15 cellular contexts compared by ENCODE assay signal in genomic region chr3:104519068-104519467, GRCh38.
A peak's percentile ranks its signal among the peaks of the same experiment; 100 is the strongest.
DNase-seq lines count a peak whose midpoint lies in the region; ATAC-seq and TF ChIP-seq lines count a peak whose summit lies in the region.
"Had no signal": no experiment of that assay in that cellular context is flagged by ENCODE, and none has a peak within 500 bp of the region (broad histone marks: within the 10 kb centered on the region; RNA-seq: fewer than 3 reads in every experiment).

No MANE protein-coding gene starts in this region.

- peak overlapping the region; percentile 100 for H2BK20ac ChIP-seq in H9 (ENCODE audit: low read depth, low read length, poor library complexity, severe bottlenecking)

- H3K9me3 Mint-ChIP-seq in H9: peaks cover 13 to 18% of the 10 kb centered on the region in 2 experiments; a peak in 4 of 5 replicates

- ATAC-seq in GM18519 (IDR thresholded peaks at IDR 0.05; ENCODE audit: low FRiP score, unreplicated experiment) (peak; percentile 31), HG03521 (IDR thresholded peaks at IDR 0.05; ENCODE audit: unreplicated experiment) (peak; percentile 28), HG03439 (IDR thresholded peaks at IDR 0.05; ENCODE audit: unreplicated experiment) (no peak), lower lobe of right lung (no peak)

- no peak overlapping the region for H4K5ac ChIP-seq in H9 (ENCODE audit: insufficient read length, low read depth, low read length)

- no peak overlapping the region for H2BK120ac ChIP-seq in H9 (ENCODE audit: low read depth, low read length, poor library complexity, severe bottlenecking)

- H2AK5ac ChIP-seq in H9 (ENCODE audit: insufficient read length, low read length): no peak overlapping the region

- no peak overlapping the region for H4K91ac ChIP-seq in H9 (ENCODE audit: insufficient read length, low read depth, low read length)

- peak overlapping the region; percentile 11 to 55; a peak in 4 of 5 replicates for H3K4me3 Mint-ChIP-seq in H9
- H3K4me3 Mint-ChIP-seq: activated CD4-positive, alpha-beta T cell treated with anti-CD3 and anti-CD28 coated beads, Interleukin-2, amount 10 ng/mL, durations not matched to agents 24 days and 14 days had no signal

- H3K4me3 ChIP-seq in iPS-18a (ENCODE audit: low read length): peak overlapping the region; percentile 46
- no peak overlapping the region for H3K4me3 ChIP-seq in lower lobe of right lung
- H3K4me3 ChIP-seq: BLaER1 treated with 17β-estradiol and CSF1 and Interleukin-3, amounts not matched to agents 10 nM and 100 nM; cardiac muscle cell; uterus had no signal

- no peak for DNase-seq in H9
- no peak for DNase-seq in NCI-H1694 treated with DMSO at 0.1 percent for 48 hours (lab: John Stamatoyannopoulos, UW)
- no peak for DNase-seq in lower lobe of right lung
- DNase-seq in OCI-M1 (lab: John Stamatoyannopoulos, UW): no peak
- DNase-seq: activated CD4-positive, alpha-beta T cell treated with anti-CD3 and anti-CD28 coated beads, Interleukin-2, amount 10 ng/mL, durations not matched to agents 24 days and 14 days; activated effector memory CD4-positive, alpha-beta T cell treated with Interleukin-2 at 50 U/mL for 16 hours; GF-D8; NCI-H1105 treated with DMSO at 0.1 percent for 48 hours; uterus had no signal

- H3K4me1 Mint-ChIP-seq in H9: peaks cover 58 to 59% of the 10 kb centered on the region in 2 experiments
- H3K4me1 Mint-ChIP-seq: activated CD4-positive, alpha-beta T cell treated with anti-CD3 and anti-CD28 coated beads, Interleukin-2, amount 10 ng/mL, durations not matched to agents 24 days and 14 days had no signal

- intact Hi-C loops in lower lobe of right lung (cut with DNase I): no loop called here

- TF ChIP-seq CTCF in H9 (conservative IDR thresholded peaks at IDR 0.05): no peak
- TF ChIP-seq CTCF in lower lobe of right lung (IDR thresholded peaks at IDR 0.05): no peak

- no peak overlapping the region for H3K23ac ChIP-seq in H9 (ENCODE audit: insufficient read length, low read depth, low read length)

- H3K4ac ChIP-seq in H9 (ENCODE audit: low read depth, low read length): no peak overlapping the region

- H3K36me3 ChIP-seq in iPS-18a (ENCODE audit: control insufficient read depth, low read depth, low read length) (no peaks in the 10 kb centered on the region), lower lobe of right lung (no peaks in the 10 kb centered on the region)
- H3K36me3 ChIP-seq: cardiac muscle cell, uterus had no signal

- H3K79me2 ChIP-seq in H9 (ENCODE audit: insufficient read depth, low read length): no peaks in the 10 kb centered on the region

- H2BK12ac ChIP-seq in H9 (ENCODE audit: insufficient read length, low read depth, low read length): no peak overlapping the region

- H3K27me3 Mint-ChIP-seq in H9 (ENCODE audit: low read depth): no peaks in the 10 kb centered on the region
- H3K27me3 Mint-ChIP-seq: activated CD4-positive, alpha-beta T cell treated with anti-CD3 and anti-CD28 coated beads, Interleukin-2, amount 10 ng/mL, durations not matched to agents 24 days and 14 days had no signal

- peak overlapping the region; percentile 94 to 99 (median 97) for H3K27ac Mint-ChIP-seq in H9
- H3K27ac Mint-ChIP-seq: activated CD4-positive, alpha-beta T cell treated with anti-CD3 and anti-CD28 coated beads, Interleukin-2, amount 10 ng/mL, durations not matched to agents 24 days and 14 days had no signal

- no peak overlapping the region for H2BK5ac ChIP-seq in H9 (ENCODE audit: insufficient read length, low read length)

- H3K18ac ChIP-seq in H9 (ENCODE audit: insufficient read length, low read depth, low read length): peak overlapping the region; percentile 70

- H3K79me1 ChIP-seq in H9 (ENCODE audit: insufficient read depth, low read depth, low read length, poor library complexity, severe bottlenecking): no peaks in the 10 kb centered on the region

- H3K27ac ChIP-seq in H9 (ENCODE audit: insufficient read length, low read depth, low read length) (peak overlapping the region; percentile 96), iPS-18a (ENCODE audit: low read length) (peak overlapping the region; percentile 98), lower lobe of right lung (no peak overlapping the region)
- H3K27ac ChIP-seq: cardiac muscle cell, uterus had no signal

- peak overlapping the region; percentile 70 for H3T11ph ChIP-seq in H9 (ENCODE audit: low read length)

- peaks cover 2% of the 10 kb centered on the region for H3K23me2 ChIP-seq in H9 (ENCODE audit: insufficient read length, low read depth, low read length, poor library complexity, severe bottlenecking)

- H4K8ac ChIP-seq in H9 (replicated peaks; ENCODE audit: insufficient read length, low read depth, low read length): no peak overlapping the region

- peak overlapping the region; percentile 61 for H3K4me2 ChIP-seq in H9 (ENCODE audit: insufficient read depth, insufficient read length, low read length)

- WGBS in H9 (ENCODE audit: extremely low coverage, insufficient read length, low lambda C conversion rate): no CpG with 5 or more reads among the region's 4 CpGs

- no peak overlapping the region for H3K14ac ChIP-seq in H9 (ENCODE audit: insufficient read depth, low read length)

- peaks cover 14 to 33% (median 25%) of the 10 kb centered on the region in 3 experiments for H3K36me3 Mint-ChIP-seq in H9 (ENCODE audit: insufficient read depth in 1 of 3, low read depth in 3 of 3)

- no peaks in the 10 kb centered on the region for H3K9me3 ChIP-seq in H9 (ENCODE audit: control insufficient read depth, low read depth, low read length)
- no peaks in the 10 kb centered on the region for H3K9me3 ChIP-seq in iPS-18a (ENCODE audit: control insufficient read depth, low read depth, low read length)
- H3K9me3 ChIP-seq in lower lobe of right lung: no peaks in the 10 kb centered on the region
- H3K9me3 ChIP-seq: uterus had no signal

- H3K27me3 ChIP-seq in H9 (ENCODE audit: insufficient read depth, low read length) (no peaks in the 10 kb centered on the region), iPS-18a (ENCODE audit: control insufficient read depth, insufficient read depth, low read length) (no peaks in the 10 kb centered on the region), lower lobe of right lung (ENCODE audit: low read depth) (no peaks in the 10 kb centered on the region)
- H3K27me3 ChIP-seq: BLaER1 treated with 17β-estradiol and CSF1 and Interleukin-3, amounts not matched to agents 10 nM and 100 nM; cardiac muscle cell; uterus had no signal

- H3K4me1 ChIP-seq in H9 (ENCODE audit: insufficient read depth, low read length): no peaks in the 10 kb centered on the region; the same call in 1 of the 2 replicates
- peaks cover 41% of the 10 kb centered on the region for H3K4me1 ChIP-seq in iPS-18a (ENCODE audit: control insufficient read depth, low read depth, low read length)
- H3K4me1 ChIP-seq in lower lobe of right lung: no peaks in the 10 kb centered on the region
- H3K4me1 ChIP-seq: uterus had no signal

- no peak overlapping the region for H2AFZ ChIP-seq in H9 (ENCODE audit: low read length)

- no peak overlapping the region for H3K9ac ChIP-seq in H9 (ENCODE audit: extremely low read depth, insufficient read length, low read length)
- H3K9ac ChIP-seq in iPS-18a (ENCODE audit: low read length): peak overlapping the region; percentile 78
- H3K9ac ChIP-seq: BLaER1 treated with 17β-estradiol and CSF1 and Interleukin-3, amounts not matched to agents 10 nM and 100 nM had no signal

- H4K20me1 ChIP-seq in H9 (ENCODE audit: control insufficient read depth, insufficient read depth, insufficient read length): no peaks in the 10 kb centered on the region
- H4K20me1 ChIP-seq: BLaER1 treated with 17β-estradiol and CSF1 and Interleukin-3, amounts not matched to agents 10 nM and 100 nM had no signal

- H2BK15ac ChIP-seq in H9 (ENCODE audit: low read depth, low read length): no peak overlapping the region

- peak overlapping the region; percentile 73 for H3K56ac ChIP-seq in H9 (ENCODE audit: insufficient read length, low read depth, low read length)

Comparison
In these comparisons a context has a peak if more than half of its experiments do, and no peak if none do; other contexts are left out.
1. ATAC-seq: peak in GM18519 (single experiment) and HG03521 (single experiment); none in HG03439 (single experiment) and lower lobe of right lung (0 of 2).